In genomic region chr9:137031904-137032639, GRCh38 we compare ENCODE assay signal across 11 cellular contexts. TPM values are rescaled to one million over a fixed set of nuclear protein-coding genes. Genes with fewer than 3 reads are reported as not detected.
DNase-seq lines count a peak whose midpoint lies in the region; ATAC-seq, FAIRE-seq and TF ChIP-seq lines count a peak whose summit lies in the region.
"Had no signal": no experiment of that assay in that cellular context is flagged by ENCODE, and none has a peak within 500 bp of the region (broad histone marks: within the 10 kb centered on the region; RNA-seq: fewer than 3 reads in every experiment).

FUT7 (minus strand) TSS chr9:137032088; CDS start chr9:137031991, 97 bp downstream.

- intact Hi-C loops in activated B cell treated with CpG ODN at 0.5 μM for 24 hours (cut with micrococcal nuclease) (no loop called here), left lung (cut with DNase I) (no loop called here), head of caudate nucleus (cut with DNase I) (no loop called here)

- H3K36me3 Mint-ChIP-seq in activated B cell treated with CpG ODN at 0.5 μM for 24 hours (ENCODE audit: low read depth) = no peaks in the 10 kb centered on the region

- no peaks in the 10 kb centered on the region for H3K27me3 ChIP-seq in left lung
- H3K27me3 ChIP-seq: cardiac muscle cell had no signal

- H3K4me3 Mint-ChIP-seq in activated B cell treated with CpG ODN at 0.5 μM for 24 hours = peak within 1 kb of the TSS; percentile 80

- DNase-seq in CD1c-positive myeloid dendritic cell (ENCODE audit: extremely low spot score) (peak; percentile 69), GM18507 (ENCODE audit: extremely low spot score, insufficient read length, low read depth) (no peak), activated B cell treated with CpG ODN at 0.5 μM for 24 hours (peak; percentile 62), left lung (peak; percentile 62 to 91), iPS-NIHi11 (ENCODE audit: low spot score) (no peak), cerebellum (ENCODE audit: low spot score) (no peak), cerebellar cortex (ENCODE audit: low spot score) (no peak), head of caudate nucleus (no peak)
- DNase-seq: NCI-H2081 treated with DMSO at 0.1 percent for 48 hours had no signal

- POLR2A ChIA-PET in activated B cell treated with CpG ODN at 0.5 μM for 24 hours (lab: Charles Lee) = interaction anchor here (0.5 to 1.4 kb wide), 12 partner anchors 14 to 304 kb away, joined by 3 to 8 read pairs (median 3); partner anchors contain the start of genes MAN1B1, NPDC1, RABL6 and SAPCD2

- FAIRE-seq in GM18507 (lab: Jason Lieb, UNC) = peak; percentile 41

- peak; percentile 56 for ATAC-seq in activated B cell treated with CpG ODN at 0.5 μM for 24 hours (ENCODE audit: low read depth)
- no peak for ATAC-seq in left lung

- peak within 1 kb of the TSS; percentile 89 for H3K27ac Mint-ChIP-seq in activated B cell treated with CpG ODN at 0.5 μM for 24 hours

- no peaks in the 10 kb centered on the region for H3K27me3 Mint-ChIP-seq in activated B cell treated with CpG ODN at 0.5 μM for 24 hours

- CTCF ChIA-PET in activated B cell treated with CpG ODN at 0.5 μM for 24 hours (lab: Charles Lee) = interaction anchor here (0.7 to 1.6 kb wide), 7 partner anchors 15 to 274 kb away, joined by 3 to 4 read pairs (median 3); partner anchors contain the start of genes LCN8 and SAPCD2

- no peaks in the 10 kb centered on the region for H3K9me3 ChIP-seq in left lung

- H3K4me1 ChIP-seq in left lung = peaks cover 19 to 80% of the 10 kb centered on the region in 2 donors

- TF ChIP-seq CTCF in activated B cell treated with CpG ODN at 0.5 μM for 24 hours (IDR thresholded peaks at IDR 0.05) (no peak), left lung (IDR thresholded peaks at IDR 0.05) (no peak)

- peak within 1 kb of the TSS in 1 of 2 donors; percentile 52 for H3K4me3 ChIP-seq in left lung
- H3K4me3 ChIP-seq: cardiac muscle cell had no signal

- H3K27ac ChIP-seq in left lung = peak within 1 kb of the TSS in 1 of 2 donors; percentile 84
- H3K27ac ChIP-seq: cardiac muscle cell, parathyroid adenoma had no signal

- no peaks in the 10 kb centered on the region for H3K9me3 Mint-ChIP-seq in activated B cell treated with CpG ODN at 0.5 μM for 24 hours

- no peaks in the 10 kb centered on the region for H3K36me3 ChIP-seq in left lung
- H3K36me3 ChIP-seq: cardiac muscle cell had no signal

- H3K4me1 Mint-ChIP-seq in activated B cell treated with CpG ODN at 0.5 μM for 24 hours = peaks cover 65% of the 10 kb centered on the region

RNA-seq across cellular contexts. Expression of gene FUT7, which starts in this region (rescaled TPM):
- 3.9 and 5.0 TPM in 2 replicates for total RNA-seq in activated B cell treated with CpG ODN at 0.5 μM for 24 hours
- total RNA-seq in left lung = 1 to 10 TPM in 1 of 2 donors, under 1 TPM in 1; 0.17 to 2.9 TPM
- 0.09 TPM for total RNA-seq in cerebellum
- total RNA-seq: cardiac muscle cell had no signal

Comparison
In these comparisons a context has a peak if more than half of its experiments do, and no peak if none do; other contexts are left out.
1. DNase-seq: peak in CD1c-positive myeloid dendritic cell (single experiment), activated B cell treated with CpG ODN at 0.5 μM for 24 hours (single experiment) and left lung (2 of 2); none in GM18507 (single experiment), iPS-NIHi11 (single experiment), cerebellum (single experiment), cerebellar cortex (single experiment) and head of caudate nucleus (0 of 42).